In genomic region chr11:61509058-61510029, GRCh38 we compare ENCODE assay signal across 9 cellular contexts. TPM values are rescaled to one million over a fixed set of nuclear protein-coding genes. Genes with fewer than 3 reads are reported as not detected.
A peak's percentile ranks its signal among the peaks of the same experiment; 100 is the strongest.
DNase-seq lines count a peak whose midpoint lies in the region; ATAC-seq, FAIRE-seq and TF ChIP-seq lines count a peak whose summit lies in the region.
"Had no signal": no experiment of that assay in that cellular context is flagged by ENCODE, and none has a peak within 500 bp of the region (broad histone marks: within the 10 kb centered on the region; RNA-seq: fewer than 3 reads in every experiment).

No MANE protein-coding gene starts in this region.

- FAIRE-seq in kidney (lab: Jason Lieb, UNC) = no peak

- H3K9ac ChIP-seq in kidney (ENCODE audit: low read length in 2 of 2) = no peak overlapping the region

- peaks cover 63% of the 10 kb centered on the region for H3K27me3 ChIP-seq in GM23338 (ENCODE audit: insufficient read depth)

- H3K4me1 ChIP-seq in GM23338 (ENCODE audit: insufficient read depth) (peaks cover 45% of the 10 kb centered on the region), kidney (ENCODE audit: control insufficient read depth in 1 of 2, insufficient read depth in 1 of 2, low read depth in 1 of 2, low read length in 2 of 2) (peaks cover 0 to 6% of the 10 kb centered on the region in 2 donors)

- no peak overlapping the region for H3K27ac Mint-ChIP-seq in GM23338

- H4K20me1 ChIP-seq in GM23338 (replicated peaks; ENCODE audit: insufficient read depth) = no peaks in the 10 kb centered on the region

- peak; percentile 27 to 58; a peak in 3 of 4 replicates for TF ChIP-seq CTCF in GM23338 (conservative IDR thresholded peaks at IDR 0.05; ENCODE audit: low read depth in 2 of 2)
- TF ChIP-seq CTCF in VCaP (conservative IDR thresholded peaks at IDR 0.05) = peak; percentile 84
- peak; percentile 34 for TF ChIP-seq CTCF in kidney (IDR thresholded peaks at IDR 0.05; ENCODE audit: borderline replicate concordance, extremely low read depth, insufficient read depth)

- intact Hi-C loops in kidney (cut with DNase I) = no loop called here

- peak overlapping the region; percentile 85 for H3K4me2 ChIP-seq in GM23338

- H3K9me3 Mint-ChIP-seq in GM23338 = no peaks in the 10 kb centered on the region

- DNase-seq in DMS114 treated with DMSO at 0.1 percent for 48 hours (lab: John Stamatoyannopoulos, UW; ENCODE audit: unreplicated experiment) (peak; percentile 68), GM23338 (ENCODE audit: low spot score) (peak; percentile 92), NCI-H1417 treated with DMSO at 0.1 percent for 48 hours (lab: John Stamatoyannopoulos, UW) (peak; percentile 41), kidney (peak; percentile 89)
- peak; percentile 21 for DNase-seq in central memory CD4-positive, alpha-beta T cell
- DNase-seq in stimulated activated CD4-positive, alpha-beta T cell treated with anti-CD3 and anti-CD28 coated beads, Interleukin-15, amount 100 ng/mL, for 1 hour (ENCODE audit: low read depth in 1 of 2, low spot score in 1 of 2) = peak; percentile 4 to 50

- H2AFZ ChIP-seq in GM23338 = peak overlapping the region; percentile 81

- H3K4me3 ChIP-seq in GM23338 = peak overlapping the region; percentile 53
- H3K4me3 ChIP-seq in kidney (ENCODE audit: low read length in 2 of 2) = peak overlapping the region in 1 of 2 donors; percentile 37

- H3K79me2 ChIP-seq in GM23338 (replicated peaks; ENCODE audit: insufficient read depth) = no peaks in the 10 kb centered on the region

- peaks cover 9% of the 10 kb centered on the region; the same call in 1 of the 2 replicates for H3F3A ChIP-seq in GM23338 (replicated peaks; ENCODE audit: low read depth)

- H3K27ac ChIP-seq in GM23338 (ENCODE audit: low read depth) (no peak overlapping the region), VCaP (peak overlapping the region; percentile 40; the same call in 1 of the 2 replicates), kidney (ENCODE audit: low read depth in 2 of 2, low read length in 2 of 2) (peak overlapping the region in 1 of 2 donors; percentile 43)

- ATAC-seq in GM23338 = peak; percentile 65
- ATAC-seq in GM21717 (IDR thresholded peaks at IDR 0.05; ENCODE audit: unreplicated experiment) = no peak

- H3K27me3 Mint-ChIP-seq in GM23338 (ENCODE audit: insufficient read depth, low read depth, poor library complexity) = peaks cover 53% of the 10 kb centered on the region

- no peaks in the 10 kb centered on the region for H3K36me3 Mint-ChIP-seq in GM23338 (ENCODE audit: low read depth)

- H3K9me3 ChIP-seq in kidney (ENCODE audit: control insufficient read depth in 1 of 2, low read length in 2 of 2) = no peaks in the 10 kb centered on the region

- peaks cover 55% of the 10 kb centered on the region for H3K4me1 Mint-ChIP-seq in GM23338

- no peaks in the 10 kb centered on the region for H3K36me3 ChIP-seq in GM23338 (ENCODE audit: insufficient read depth)
- H3K36me3 ChIP-seq in kidney (ENCODE audit: control insufficient read depth in 1 of 2, insufficient read depth in 2 of 2, low read length in 2 of 2) = no peaks in the 10 kb centered on the region

- H3K9me2 ChIP-seq in GM23338 (ENCODE audit: insufficient read depth) = no peaks in the 10 kb centered on the region

- peak overlapping the region; percentile 54 for H3K4me3 Mint-ChIP-seq in GM23338

TF ChIP-seq in GM23338, 12 proteins besides CTCF, POLR2A, EP300 and RAD21:
- TF ChIP-seq CREB1 (CRISPR knock-in tag; IDR thresholded peaks at IDR 0.05; ENCODE audit: low read depth) (peak; percentile 62), STAT1 (IDR thresholded peaks at IDR 0.05; ENCODE audit: unreplicated experiment) (no peak), POLR2AphosphoS5 (IDR thresholded peaks at IDR 0.05; ENCODE audit: low read depth) (no peak)
TF ChIP-seq in GM23338: peak in this region for 1.

RNA-seq across cellular contexts. Expression of gene LRRC10B, which starts 0.8 kb away (rescaled TPM):
- 0.08 and 1.6 TPM in 2 replicates for total RNA-seq in GM23338 (2014; rRNA removed; shearing (Covaris generic))
- polyA plus RNA-seq in GM23338 (2016; fragmentation: Nextera tagmentation; extraction: Ambion mirVana) = 0.35 and 0.47 TPM in 2 replicates
- 2.9 TPM for total RNA-seq in kidney
- 1.0 TPM for polyA plus RNA-seq in kidney (ENCODE audit: insufficient read depth, low read depth, low replicate concordance)
- total RNA-seq: T-helper 1 cell treated with Interleukin-12 subunit alpha and Interleukin-12 subunit beta and Interleukin-4 antibody, amounts not matched to agents 30 ng/mL and 1 ng/mL, for 36 hours had no signal

Comparison
In these comparisons a context has a peak if more than half of its experiments do, and no peak if none do; other contexts are left out.
1. DNase-seq: peak in every context shown above with its lines; median percentile 92 in GM23338; 89 in kidney; 68 in DMS114 treated with DMSO at 0.1 percent for 48 hours; 41 in NCI-H1417 treated with DMSO at 0.1 percent for 48 hours; 27 in stimulated activated CD4-positive, alpha-beta T cell treated with anti-CD3 and anti-CD28 coated beads, Interleukin-15, amount 100 ng/mL, for 1 hour; 21 in central memory CD4-positive, alpha-beta T cell.
2. CTCF ChIP-seq: peak in every context shown above with its lines; median percentile 84 in VCaP; 42 in GM23338; 34 in kidney.